1 cellular context compared by ENCODE assay signal in the genomic region with DNA sequence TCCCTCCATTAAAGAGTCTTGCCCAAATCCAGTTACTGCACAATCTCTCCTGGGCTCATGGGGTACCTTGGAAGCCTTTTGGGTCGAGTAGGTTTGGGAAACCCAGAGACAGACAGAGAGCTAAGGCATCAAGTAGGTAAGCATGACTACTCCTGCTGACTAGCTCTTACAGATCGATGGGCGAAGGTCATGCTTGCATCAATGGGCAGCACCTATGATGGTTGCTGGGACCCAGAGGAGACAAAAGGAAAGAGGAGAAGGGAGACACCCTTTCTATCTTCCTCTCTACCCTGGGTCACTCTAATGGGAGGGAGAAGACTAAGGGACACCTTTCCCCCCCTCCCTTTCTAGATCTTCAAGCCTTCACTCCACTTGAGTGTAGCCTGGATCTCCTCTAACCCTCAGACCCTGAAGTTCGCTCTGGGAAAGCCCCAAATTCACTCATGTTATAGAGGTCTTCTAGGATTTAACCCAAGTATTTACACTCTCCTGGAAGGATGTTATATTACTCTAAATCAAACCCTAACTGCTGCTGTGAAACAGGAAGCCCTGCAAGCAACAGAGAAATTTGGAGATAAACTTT.
TF ChIP-seq lines count a peak whose summit lies in the region.

No MANE protein-coding gene starts in this region.

TF ChIP-seq in H1, 55 proteins besides CTCF, POLR2A, EP300 and RAD21:
- no peak for TF ChIP-seq CREB1 (IDR thresholded peaks at IDR 0.05)
- no peak for TF ChIP-seq HDAC6 (IDR thresholded peaks at IDR 0.05; ENCODE audit: low read depth, low read length)
- no peak for TF ChIP-seq SUZ12 (IDR thresholded peaks at IDR 0.05; ENCODE audit: low read length)
- no peak for TF ChIP-seq TBP (IDR thresholded peaks at IDR 0.05; ENCODE audit: low read depth, low read length)
- TF ChIP-seq TCF12 (IDR thresholded peaks at IDR 0.05; ENCODE audit: low read depth, low read length) = 0 out of 2 replicates have a peak, but pooled peaks have one; percentile 9
- no peak for TF ChIP-seq TAF1 (IDR thresholded peaks at IDR 0.05; ENCODE audit: low read depth, low read length)
- peak; percentile 68; the same call in 1 of the 2 replicates for TF ChIP-seq CBX5 (IDR thresholded peaks at IDR 0.05; ENCODE audit: low read depth, low read length)
- no peak for TF ChIP-seq RFX5 (IDR thresholded peaks at IDR 0.05; ENCODE audit: borderline replicate concordance, low read depth, low read length)
- TF ChIP-seq CEBPB (IDR thresholded peaks at IDR 0.05; ENCODE audit: low read depth, low read length) = no peak
- no peak for TF ChIP-seq CBX8 (IDR thresholded peaks at IDR 0.05; ENCODE audit: borderline replicate concordance, low read depth, low read length)
- TF ChIP-seq SIN3A (conservative IDR thresholded peaks at IDR 0.05 in 1 of 2, IDR thresholded peaks at IDR 0.05 in 1 of 2; ENCODE audit: low read depth in 1 of 2, low read length in 2 of 2) = no peak
- TF ChIP-seq NANOG (IDR thresholded peaks at IDR 0.05; ENCODE audit: insufficient read depth, low read depth, low read length, poor library complexity, severe bottlenecking) = no peak
- TF ChIP-seq, protein P1, sequence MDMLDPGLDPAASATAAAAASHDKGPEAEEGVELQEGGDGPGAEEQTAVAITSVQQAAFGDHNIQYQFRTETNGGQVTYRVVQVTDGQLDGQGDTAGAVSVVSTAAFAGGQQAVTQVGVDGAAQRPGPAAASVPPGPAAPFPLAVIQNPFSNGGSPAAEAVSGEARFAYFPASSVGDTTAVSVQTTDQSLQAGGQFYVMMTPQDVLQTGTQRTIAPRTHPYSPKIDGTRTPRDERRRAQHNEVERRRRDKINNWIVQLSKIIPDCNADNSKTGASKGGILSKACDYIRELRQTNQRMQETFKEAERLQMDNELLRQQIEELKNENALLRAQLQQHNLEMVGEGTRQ (IDR thresholded peaks at IDR 0.05; ENCODE audit: low read length) = no peak
- no peak for TF ChIP-seq CHD7 (IDR thresholded peaks at IDR 0.05; ENCODE audit: insufficient replicate concordance, low read length)
- TF ChIP-seq SP1 (IDR thresholded peaks at IDR 0.05; ENCODE audit: low read depth, low read length) = no peak
- TF ChIP-seq NRF1 (IDR thresholded peaks at IDR 0.05; ENCODE audit: low read depth, low read length) = no peak
